Comparison of ENCODE assay signal across 8 cellular contexts in the genomic region with DNA sequence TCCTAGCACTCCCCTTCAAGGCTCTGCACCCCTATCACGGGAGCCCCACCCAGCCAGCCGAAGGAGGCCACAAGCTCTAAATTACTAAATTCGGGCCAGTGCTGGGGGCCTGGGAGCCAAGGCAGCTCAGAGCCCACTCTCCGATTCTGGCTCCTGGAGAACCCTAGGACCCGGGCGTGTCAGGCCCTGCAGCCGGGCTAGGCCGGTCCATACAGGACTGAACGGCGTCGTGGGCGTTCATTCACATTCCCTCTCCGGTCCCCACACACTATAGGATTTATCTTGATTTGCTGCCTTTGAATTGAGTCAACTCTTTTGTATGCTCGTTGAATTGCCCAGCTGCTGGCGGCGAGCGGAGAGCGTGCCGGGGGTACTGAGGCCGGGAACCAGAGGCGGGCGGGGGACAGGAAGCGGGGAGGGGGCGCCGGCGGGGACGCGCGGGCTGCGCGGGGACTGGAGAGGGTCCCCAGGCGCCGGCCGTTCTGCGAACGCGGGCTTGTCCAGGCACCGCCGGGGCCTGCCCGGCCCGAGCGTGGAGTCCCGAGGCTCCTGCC. TPM values are rescaled to one million over a fixed set of nuclear protein-coding genes. Genes with fewer than 3 reads are reported as not detected.
DNase-seq lines count a peak whose midpoint lies in the region; ATAC-seq, FAIRE-seq and TF ChIP-seq lines count a peak whose summit lies in the region.

No MANE protein-coding gene starts in this region.

- H3K9ac ChIP-seq in adipocyte (ENCODE audit: low read length) = no peak overlapping the region

- no peaks in the 10 kb centered on the region for H3K9me3 ChIP-seq in adipocyte (ENCODE audit: control insufficient read depth, low read length)
- no peaks in the 10 kb centered on the region for H3K9me3 ChIP-seq in gastroesophageal sphincter

- no peaks in the 10 kb centered on the region for H3K36me3 Mint-ChIP-seq in activated naive CD8-positive, alpha-beta T cell
- H3K36me3 Mint-ChIP-seq in activated naive CD8-positive, alpha-beta T cell treated with anti-CD3 and anti-CD28 coated beads, Interleukin-2, amount 50 U/mL, for 24 hours (ENCODE audit: low read depth) = no peaks in the 10 kb centered on the region

- H3K9me3 Mint-ChIP-seq in activated naive CD8-positive, alpha-beta T cell (ENCODE audit: low read depth) = no peaks in the 10 kb centered on the region
- no peaks in the 10 kb centered on the region for H3K9me3 Mint-ChIP-seq in activated naive CD8-positive, alpha-beta T cell treated with anti-CD3 and anti-CD28 coated beads, Interleukin-2, amount 50 U/mL, for 24 hours

- no peak for TF ChIP-seq CTCF in gastroesophageal sphincter (IDR thresholded peaks at IDR 0.05)

- no peak overlapping the region for H3K27ac ChIP-seq in gastroesophageal sphincter

- H3K4me3 Mint-ChIP-seq in activated naive CD8-positive, alpha-beta T cell = peak overlapping the region; percentile 77
- no peak overlapping the region for H3K4me3 Mint-ChIP-seq in activated naive CD8-positive, alpha-beta T cell treated with anti-CD3 and anti-CD28 coated beads, Interleukin-2, amount 50 U/mL, for 24 hours

- peak; percentile 69 for FAIRE-seq in urothelium cell line (lab: Jason Lieb, UNC)

- no peak for DNase-seq in activated naive CD8-positive, alpha-beta T cell treated with anti-CD3 and anti-CD28 coated beads, Interleukin-2, amount 50 U/mL, for 24 hours
- peak; percentile 13 for DNase-seq in adipocyte (ENCODE audit: low read depth)
- DNase-seq in left kidney (ENCODE audit: low read depth, low spot score) = peak; percentile 60
- no peak for DNase-seq in urothelium cell line (ENCODE audit: low spot score)
- DNase-seq in AML-193 (lab: John Stamatoyannopoulos, UW) = no peak
- DNase-seq in putamen (ENCODE audit: low spot score) = no peak

- H3K27me3 ChIP-seq in adipocyte (replicated peaks; ENCODE audit: control insufficient read depth, insufficient read depth, low read length) = peaks cover 5% of the 10 kb centered on the region
- peaks cover 100% of the 10 kb centered on the region for H3K27me3 ChIP-seq in gastroesophageal sphincter

- peaks cover 7% of the 10 kb centered on the region for H3K4me1 Mint-ChIP-seq in activated naive CD8-positive, alpha-beta T cell (ENCODE audit: low read depth)
- peaks cover 3% of the 10 kb centered on the region for H3K4me1 Mint-ChIP-seq in activated naive CD8-positive, alpha-beta T cell treated with anti-CD3 and anti-CD28 coated beads, Interleukin-2, amount 50 U/mL, for 24 hours

- H3K27ac Mint-ChIP-seq in activated naive CD8-positive, alpha-beta T cell = no peak overlapping the region
- H3K27ac Mint-ChIP-seq in activated naive CD8-positive, alpha-beta T cell treated with anti-CD3 and anti-CD28 coated beads, Interleukin-2, amount 50 U/mL, for 24 hours = no peak overlapping the region

- TF ChIP-seq EP300 in gastroesophageal sphincter (IDR thresholded peaks at IDR 0.05) = no peak

- TF ChIP-seq POLR2A in gastroesophageal sphincter (IDR thresholded peaks at IDR 0.05) = no peak

- no peaks in the 10 kb centered on the region for H3K36me3 ChIP-seq in adipocyte (ENCODE audit: control insufficient read depth, insufficient read depth, low read length, severe bottlenecking)
- H3K36me3 ChIP-seq in gastroesophageal sphincter = no peaks in the 10 kb centered on the region

- ATAC-seq in activated naive CD8-positive, alpha-beta T cell treated with anti-CD3 and anti-CD28 coated beads, Interleukin-2, amount 50 U/mL, for 24 hours = no peak
- no peak for ATAC-seq in gastroesophageal sphincter

- peaks cover 10% of the 10 kb centered on the region for H3K27me3 Mint-ChIP-seq in activated naive CD8-positive, alpha-beta T cell
- H3K27me3 Mint-ChIP-seq in activated naive CD8-positive, alpha-beta T cell treated with anti-CD3 and anti-CD28 coated beads, Interleukin-2, amount 50 U/mL, for 24 hours = peaks cover 44% of the 10 kb centered on the region

- no peak overlapping the region for H3K4me3 ChIP-seq in adipocyte (ENCODE audit: low read length)
- peak overlapping the region in 1 of 2 donors; percentile 45 for H3K4me3 ChIP-seq in gastroesophageal sphincter

- WGBS in gastroesophageal sphincter (ENCODE audit: low coverage in 1 of 2), 2 donors = 83% methylated on average over 1 of the region's 43 CpGs; no CpG with 5 or more reads in 1 of the 2 donors

- H3K4me1 ChIP-seq in adipocyte (ENCODE audit: control insufficient read depth, insufficient read depth, low read length) (peaks cover 2% of the 10 kb centered on the region), gastroesophageal sphincter (peaks cover 0 to 66% (median 46%) of the 10 kb centered on the region in 3 donors)

RNA-seq across cellular contexts. Expression of a gene that starts 1.1 kb away (rescaled TPM):
- total RNA-seq in gastroesophageal sphincter = 1 to 10 TPM in 2 of 4 donors, under 1 TPM in 2; 0.42 to 3.7 (median 1.3) TPM

Comparison
In these comparisons a context has a peak if more than half of its experiments do, and no peak if none do; other contexts are left out.
1. DNase-seq: peak in adipocyte (single experiment) and left kidney (single experiment); none in activated naive CD8-positive, alpha-beta T cell treated with anti-CD3 and anti-CD28 coated beads, Interleukin-2, amount 50 U/mL, for 24 hours (single experiment), urothelium cell line (single experiment), AML-193 (0 of 2) and putamen (single experiment).